In genomic region chr13:44868397-44868796, GRCh38 we compare ENCODE assay signal across 13 cellular contexts.
DNase-seq lines count a peak whose midpoint lies in the region; ATAC-seq and TF ChIP-seq lines count a peak whose summit lies in the region.
"Had no signal": no experiment of that assay in that cellular context is flagged by ENCODE, and none has a peak within 500 bp of the region (broad histone marks: within the 10 kb centered on the region; RNA-seq: fewer than 3 reads in every experiment).

No MANE protein-coding gene starts in this region.

- TF ChIP-seq CTCF in HFFc6 (IDR thresholded peaks at IDR 0.05), result no peak

- H3K36me3 Mint-ChIP-seq in activated CD8-positive, alpha-beta T cell treated with anti-CD3 and anti-CD28 coated beads, Interleukin-2, amount 10 ng/mL, durations not matched to agents 7 days and 5 days (ENCODE audit: low read depth), result no peaks in the 10 kb centered on the region
- peaks cover 12% of the 10 kb centered on the region for H3K36me3 Mint-ChIP-seq in HFFc6 (ENCODE audit: low read depth)
- H3K36me3 Mint-ChIP-seq: memory B cell had no signal

- CTCF ChIA-PET in activated CD8-positive, alpha-beta T cell treated with anti-CD3 and anti-CD28 coated beads, Interleukin-2, amount 10 ng/mL, durations not matched to agents 7 days and 5 days (lab: Charles Lee), result no interaction called here

- POLR2A ChIA-PET in activated CD8-positive, alpha-beta T cell treated with anti-CD3 and anti-CD28 coated beads, Interleukin-2, amount 10 ng/mL, durations not matched to agents 7 days and 5 days (lab: Charles Lee), result no interaction called here

- no peak overlapping the region for H3K4me3 Mint-ChIP-seq in activated CD8-positive, alpha-beta T cell treated with anti-CD3 and anti-CD28 coated beads, Interleukin-2, amount 10 ng/mL, durations not matched to agents 7 days and 5 days
- H3K4me3 Mint-ChIP-seq in HFFc6, result no peak overlapping the region
- H3K4me3 Mint-ChIP-seq: activated CD4-positive, alpha-beta memory T cell treated with anti-CD3 and anti-CD28 coated beads, Interleukin-2, amount 10 ng/mL, durations not matched to agents 7 days and 5 days; memory B cell had no signal

- peaks cover 9% of the 10 kb centered on the region for H3K27me3 Mint-ChIP-seq in activated CD8-positive, alpha-beta T cell treated with anti-CD3 and anti-CD28 coated beads, Interleukin-2, amount 10 ng/mL, durations not matched to agents 7 days and 5 days (ENCODE audit: low read depth)
- peaks cover 6% of the 10 kb centered on the region for H3K27me3 Mint-ChIP-seq in HFFc6 (ENCODE audit: insufficient read depth)

- DNase-seq in activated CD8-positive, alpha-beta T cell treated with anti-CD3 and anti-CD28 coated beads, Interleukin-2, amount 10 ng/mL, durations not matched to agents 7 days and 5 days, result peak; percentile 33
- DNase-seq in HFFc6 (no peak), AG08396 (ENCODE audit: low spot score) (no peak)
- DNase-seq: activated CD4-positive, alpha-beta memory T cell treated with anti-CD3 and anti-CD28 coated beads, Interleukin-2, amount 10 ng/mL, durations not matched to agents 7 days and 5 days; effector memory CD4-positive, alpha-beta T cell; heart left ventricle; NCI-H1048; pancreas had no signal

- H3K4me1 Mint-ChIP-seq in activated CD8-positive, alpha-beta T cell treated with anti-CD3 and anti-CD28 coated beads, Interleukin-2, amount 10 ng/mL, durations not matched to agents 7 days and 5 days (ENCODE audit: low read depth), result peaks cover 3% of the 10 kb centered on the region
- 0 out of 2 replicates have a peak, but pooled peaks cover 5% of the 10 kb centered on the region for H3K4me1 Mint-ChIP-seq in HFFc6 (ENCODE audit: low read depth)

- no peaks in the 10 kb centered on the region for H3K9me3 Mint-ChIP-seq in activated CD8-positive, alpha-beta T cell treated with anti-CD3 and anti-CD28 coated beads, Interleukin-2, amount 10 ng/mL, durations not matched to agents 7 days and 5 days (ENCODE audit: insufficient read depth)
- H3K9me3 Mint-ChIP-seq in HFFc6, result peaks cover 7% of the 10 kb centered on the region; the same call in 1 of the 2 replicates
- H3K9me3 Mint-ChIP-seq: activated CD4-positive, alpha-beta memory T cell treated with anti-CD3 and anti-CD28 coated beads, Interleukin-2, amount 10 ng/mL, durations not matched to agents 7 days and 5 days; memory B cell had no signal

- no peak overlapping the region for H3K27ac Mint-ChIP-seq in activated CD8-positive, alpha-beta T cell treated with anti-CD3 and anti-CD28 coated beads, Interleukin-2, amount 10 ng/mL, durations not matched to agents 7 days and 5 days
- no peak overlapping the region for H3K27ac Mint-ChIP-seq in HFFc6
- H3K27ac Mint-ChIP-seq: activated CD4-positive, alpha-beta memory T cell treated with anti-CD3 and anti-CD28 coated beads, Interleukin-2, amount 10 ng/mL, durations not matched to agents 7 days and 5 days; memory B cell had no signal

- ATAC-seq in GM18520 (IDR thresholded peaks at IDR 0.05; ENCODE audit: unreplicated experiment) (peak; percentile 99), GM19438 (IDR thresholded peaks at IDR 0.05; ENCODE audit: low read depth, unreplicated experiment) (peak; percentile 66), HG02938 (IDR thresholded peaks at IDR 0.05; ENCODE audit: unreplicated experiment) (peak; percentile 94), GM19324 (IDR thresholded peaks at IDR 0.05; ENCODE audit: low FRiP score, unreplicated experiment) (no peak)
- ATAC-seq in activated CD8-positive, alpha-beta T cell treated with anti-CD3 and anti-CD28 coated beads, Interleukin-2, amount 10 ng/mL, durations not matched to agents 7 days and 5 days, result peak; percentile 53
- ATAC-seq: pancreas had no signal
